ENCODE assay signal across 22 cellular contexts in genomic region chr3:27176256-27176655, GRCh38.
"Had no signal": no experiment of that assay in that cellular context is flagged by ENCODE, and none has a peak within 500 bp of the region (broad histone marks: within the 10 kb centered on the region; RNA-seq: fewer than 3 reads in every experiment).

No MANE protein-coding gene starts in this region.

- DNase-seq: activated B cell treated with CpG ODN at 0.5 μM for 24 hours; activated CD4-positive, alpha-beta memory T cell treated with anti-CD3 and anti-CD28 coated beads for 36 hours; activated CD4-positive, alpha-beta T cell treated with anti-CD3 and anti-CD28 coated beads for 4 hours; activated effector memory CD4-positive, alpha-beta T cell treated with Interleukin-2 at 50 U/mL for 16 hours; activated naive CD4-positive, alpha-beta T cell treated with anti-CD3 and anti-CD28 coated beads for 36 hours; activated naive CD8-positive, alpha-beta T cell treated with anti-CD3 and anti-CD28 coated beads, Interleukin-2, amount 10 ng/mL, durations not matched to agents 7 days and 5 days; activated T-cell treated with anti-CD3 and anti-CD28 coated beads, Interleukin-2, amount 50 U/mL, for 72 hours; amniotic stem cell; cortex of kidney; endodermal cell; heart left ventricle; islet precursor cell; left cardiac atrium; ovary; stimulated activated CD4-positive, alpha-beta T cell treated with anti-CD3 and anti-CD28 coated beads, Interleukin-12 subunit alpha, Interleukin-12 subunit beta, amount 100 ng/mL, for 4 hours; stimulated activated CD4-positive, alpha-beta T cell treated with anti-CD3 and anti-CD28 coated beads, Interleukin-4, amount 100 ng/mL, for 4 hours; substantia nigra; thyroid gland; upper lobe of right lung had no signal

- H3K9me3 ChIP-seq: heart left ventricle, ovary, prostate gland, right atrium auricular region, thyroid gland, upper lobe of right lung had no signal

- H3K27ac ChIP-seq: heart left ventricle, ovary, prostate gland, right atrium auricular region, thyroid gland, upper lobe of right lung had no signal

- H3K4me3 ChIP-seq: heart left ventricle, ovary, prostate gland, right atrium auricular region, thyroid gland, upper lobe of right lung had no signal

- H3K4me1 ChIP-seq: heart left ventricle, prostate gland, right atrium auricular region, thyroid gland, upper lobe of right lung had no signal

- ATAC-seq: activated T-cell treated with anti-CD3 and anti-CD28 coated beads, Interleukin-2, amount 50 U/mL, for 72 hours; heart left ventricle; left cardiac atrium; natural killer cell treated with Interleukin-12 subunit alpha and Interleukin-12 subunit beta and Interleukin-15 and Interleukin-18, amount 100 ng/mL, for 72 hours; upper lobe of right lung had no signal

- H3K27me3 ChIP-seq: heart left ventricle, ovary, right atrium auricular region, thyroid gland, upper lobe of right lung had no signal
